In the genomic region with DNA sequence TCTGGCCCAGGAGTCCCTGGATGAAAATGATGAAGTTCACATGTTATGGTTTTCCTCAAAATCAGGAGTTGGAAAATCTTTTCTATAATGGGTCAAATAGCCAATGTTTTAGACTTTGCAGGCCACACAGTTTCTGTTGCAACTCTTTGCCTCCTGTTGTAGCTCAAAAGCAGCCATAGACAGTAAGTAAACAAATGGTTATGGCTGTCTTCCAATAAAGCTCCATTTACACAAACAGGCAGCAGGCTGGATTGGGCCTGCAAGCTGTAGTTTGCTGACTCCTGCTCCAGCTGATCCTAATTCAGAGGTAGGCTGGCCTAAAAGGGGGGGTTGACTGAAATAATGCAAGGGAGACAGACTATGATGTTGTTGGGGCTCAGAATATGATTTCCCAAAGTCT, we compare ENCODE assay signal across 10 cellular contexts. TPM values are rescaled to one million over a fixed set of nuclear protein-coding genes. Genes with fewer than 3 reads are reported as not detected.
DNase-seq lines count a peak whose midpoint lies in the region; ATAC-seq and TF ChIP-seq lines count a peak whose summit lies in the region.
"Had no signal": no experiment of that assay in that cellular context is flagged by ENCODE, and none has a peak within 500 bp of the region (broad histone marks: within the 10 kb centered on the region; RNA-seq: fewer than 3 reads in every experiment).

No MANE protein-coding gene starts in this region.

- TF ChIP-seq POLR2A in gastroesophageal sphincter (IDR thresholded peaks at IDR 0.05) = no peak
- no peak for TF ChIP-seq POLR2A in suprapubic skin (IDR thresholded peaks at IDR 0.05)

- TF ChIP-seq EP300 in gastroesophageal sphincter (IDR thresholded peaks at IDR 0.05) (no peak), suprapubic skin (IDR thresholded peaks at IDR 0.05) (no peak)

- H3K4me3 ChIP-seq in gastroesophageal sphincter (no peak overlapping the region), suprapubic skin (no peak overlapping the region)
- H3K4me3 ChIP-seq: GM12878, PC-9 had no signal

- H3K9me3 ChIP-seq in gastroesophageal sphincter (no peaks in the 10 kb centered on the region), suprapubic skin (no peaks in the 10 kb centered on the region)

- DNase-seq in HT-29 (ENCODE audit: low spot score) (peak; percentile 12), SHP77 (lab: John Stamatoyannopoulos, UW) (peak; percentile 56 to 63), suprapubic skin (ENCODE audit: low spot score in 2 of 2) (no peak), GDM1 (lab: John Stamatoyannopoulos, UW) (no peak), GM20000 (ENCODE audit: low spot score) (no peak), islet precursor cell (no peak)
- DNase-seq: activated CD4-positive, alpha-beta T cell treated with anti-CD3 and anti-CD28 coated beads, Interleukin-2, amount 10 ng/mL, durations not matched to agents 24 days and 14 days; PC-9 had no signal

- peak; percentile 68 for ATAC-seq in gastroesophageal sphincter
- ATAC-seq: GM12878 had no signal

- H3K27ac ChIP-seq in gastroesophageal sphincter = peak overlapping the region; percentile 8 to 89 (median 84)
- peak overlapping the region; percentile 17 for H3K27ac ChIP-seq in suprapubic skin
- H3K27ac ChIP-seq: PC-9 had no signal

- H3K27me3 ChIP-seq in gastroesophageal sphincter (no peaks in the 10 kb centered on the region), suprapubic skin (no peaks in the 10 kb centered on the region)

- TF ChIP-seq CTCF in gastroesophageal sphincter (IDR thresholded peaks at IDR 0.05) = no peak
- TF ChIP-seq CTCF in suprapubic skin (IDR thresholded peaks at IDR 0.05) = no peak
- no peak for TF ChIP-seq CTCF in GM20000 (IDR thresholded peaks at IDR 0.05; ENCODE audit: extremely low read depth, missing control alignments)

- H3K36me3 ChIP-seq in gastroesophageal sphincter (no peaks in the 10 kb centered on the region), suprapubic skin (no peaks in the 10 kb centered on the region)

- peaks cover 37 to 86% (median 51%) of the 10 kb centered on the region in 3 donors for H3K4me1 ChIP-seq in gastroesophageal sphincter
- H3K4me1 ChIP-seq in suprapubic skin = peaks cover 32% of the 10 kb centered on the region

RNA-seq across cellular contexts. Expression of gene METTL24, which starts 33.0 kb away (rescaled TPM):
- not detected in 2 replicates for total RNA-seq in HT-29 (2014; rRNA removed; shearing (Covaris generic))
- total RNA-seq in gastroesophageal sphincter = 10 to 100 TPM; 18.6 to 33.6 (median 24.4) TPM
- 1 to 10 TPM in 1 of 4 donors, under 1 TPM in 1, not detected in 2; 0.45 to 1.7 TPM for total RNA-seq in suprapubic skin
- total RNA-seq: activated CD4-positive, alpha-beta T cell treated with anti-CD3 and anti-CD28 coated beads, Interleukin-2, amount 10 ng/mL, durations not matched to agents 24 days and 14 days; GM12878; PC-9 had no signal

Comparison
In these comparisons a context has a peak if more than half of its experiments do, and no peak if none do; other contexts are left out.
1. DNase-seq: peak in HT-29 (single experiment) and SHP77 (2 of 2); none in suprapubic skin (0 of 2), GDM1 (single experiment), GM20000 (single experiment) and islet precursor cell (single experiment).
2. RNA of gene METTL24, which starts 33.0 kb away (total RNA-seq): 18.6 to 33.6 TPM in gastroesophageal sphincter; 0.45 to 1.7 TPM in suprapubic skin and not detected in HT-29; every median in the first group is over 4 times any median in the second.